26 cellular contexts compared by ENCODE assay signal in genomic region chr4:139209470-139210063, GRCh38. TPM values are rescaled to one million over a fixed set of nuclear protein-coding genes. Genes with fewer than 3 reads are reported as not detected.
DNase-seq lines count a peak whose midpoint lies in the region; ATAC-seq, FAIRE-seq and TF ChIP-seq lines count a peak whose summit lies in the region.
"Had no signal": no experiment of that assay in that cellular context is flagged by ENCODE, and none has a peak within 500 bp of the region (broad histone marks: within the 10 kb centered on the region; RNA-seq: fewer than 3 reads in every experiment).

No MANE protein-coding gene starts in this region.

- H3K4me2 ChIP-seq in GM12878 (ENCODE audit: control insufficient read depth, insufficient read depth) = no peak overlapping the region

- no peaks in the 10 kb centered on the region for H3K79me2 ChIP-seq in GM12878 (ENCODE audit: control insufficient read depth, insufficient read depth, low read length)

- no peaks in the 10 kb centered on the region for H3K36me3 ChIP-seq in GM12878 (ENCODE audit: control insufficient read depth in 2 of 2, insufficient read depth in 2 of 2, low read length in 1 of 2)
- H3K36me3 ChIP-seq: gastrocnemius medialis, lower lobe of right lung, sigmoid colon, SJCRH30, tibial nerve had no signal

- TF ChIP-seq POLR2A in GM12878 (IDR thresholded peaks at IDR 0.05; ENCODE audit: low read depth, low read length) = no peak

- H3K27ac ChIP-seq in GM12878 (ENCODE audit: control insufficient read depth, insufficient read depth) = no peak overlapping the region
- H3K27ac ChIP-seq: lower lobe of right lung, psoas muscle, SJCRH30 had no signal

- no peak overlapping the region for H3K4me3 ChIP-seq in GM12878
- H3K4me3 ChIP-seq: gastrocnemius medialis, lower lobe of right lung, psoas muscle, sigmoid colon, SJCRH30, tibial nerve had no signal

- no peaks in the 10 kb centered on the region for H3K27me3 ChIP-seq in GM12878 (replicated peaks in 1 of 2; ENCODE audit: control insufficient read depth in 2 of 2, insufficient read depth in 2 of 2, low read length in 1 of 2)
- H3K27me3 ChIP-seq: gastrocnemius medialis, sigmoid colon, SJCRH30, tibial nerve had no signal

- no peak for TF ChIP-seq EP300 in GM12878 (IDR thresholded peaks at IDR 0.05; ENCODE audit: borderline replicate concordance in 1 of 2, control insufficient read depth in 1 of 2, low read depth in 2 of 2, low read length in 2 of 2)

- peaks cover 6% of the 10 kb centered on the region for H3K4me1 ChIP-seq in GM12878 (ENCODE audit: control insufficient read depth, insufficient read depth, low read length)
- H3K4me1 ChIP-seq: lower lobe of right lung had no signal

- no peak for TF ChIP-seq CTCF in GM12878 (IDR thresholded peaks at IDR 0.05 in 2 of 3, conservative IDR thresholded peaks at IDR 0.05 in 1 of 3; ENCODE audit: control insufficient read depth in 2 of 3, extremely low read depth in 1 of 3, insufficient read depth in 1 of 3, low read depth in 3 of 3, low read length in 3 of 3)

- RAD21 ChIA-PET in GM12878 (lab: Charles Lee; ENCODE audit: unreplicated experiment) = interaction anchor here (0.7 kb wide), 1 partner anchor 222 kb away, joined by 6 read pairs; no protein-coding TSS in a partner anchor

- H3K9ac ChIP-seq in GM12878 (ENCODE audit: control insufficient read depth, insufficient read depth, low read length) = no peak overlapping the region

- H2AFZ ChIP-seq in GM12878 (ENCODE audit: control insufficient read depth, low read depth, low read length) = no peak overlapping the region

- peak; percentile 36 for FAIRE-seq in GM18507 (lab: Jason Lieb, UNC)
- no peak for FAIRE-seq in GM12878 (lab: Jason Lieb, UNC)
- FAIRE-seq: bronchial epithelial cell, colon, endothelial cell of umbilical vein had no signal

- POLR2A ChIA-PET in GM12878 (lab: Charles Lee) = interaction anchor here (0.5 kb wide), 1 partner anchor 19 kb away, joined by 4 read pairs; no protein-coding TSS in a partner anchor

- no peaks in the 10 kb centered on the region; the same call in 1 of the 3 replicates for H3K9me3 ChIP-seq in GM12878 (replicated peaks; ENCODE audit: control insufficient read depth, insufficient read depth, low read length)
- H3K9me3 ChIP-seq: gastrocnemius medialis, lower lobe of right lung, psoas muscle, sigmoid colon, SJCRH30, tibial nerve had no signal

- CTCF ChIA-PET in GM12878 (lab: Yijun Ruan, JAX) = interaction anchor here (0.8 to 1.4 kb wide), 4 partner anchors 9 to 102 kb away, joined by 3 to 6 read pairs (median 3); no protein-coding TSS in a partner anchor

- SMC1A ChIA-PET in GM12878 (lab: Charles Lee; ENCODE audit: uncharacterized antibody, unreplicated experiment) = interaction anchor here (1.0 to 2.8 kb wide), 5 partner anchors 10 to 179 kb away, joined by 3 to 13 read pairs (median 5); no protein-coding TSS in a partner anchor

- no peak for TF ChIP-seq RAD21 in GM12878 (IDR thresholded peaks at IDR 0.05; ENCODE audit: insufficient read depth, low read depth, low read length)

- no TSS peak for BruUV-seq in GM12878 (replicated peaks; lab: Mats Ljungman, UMichigan)

- in situ Hi-C loops in GM12878 (cut with MboI) = no loop called here

- H4K20me1 ChIP-seq in GM12878 (ENCODE audit: control insufficient read depth, insufficient read depth) = no peaks in the 10 kb centered on the region

- intact Hi-C loops in GM12878 (cut with micrococcal nuclease; ENCODE audit: unreplicated experiment) = no loop called here

- ATAC-seq in GM19463 (IDR thresholded peaks at IDR 0.05; ENCODE audit: unreplicated experiment) (peak; percentile 34), HG03354 (IDR thresholded peaks at IDR 0.05; ENCODE audit: poor library complexity, severe bottlenecking, unreplicated experiment) (peak; percentile 58), GM12878 (peak; percentile 53), HG02798 (IDR thresholded peaks at IDR 0.05; ENCODE audit: poor library complexity, unreplicated experiment) (no peak)
- ATAC-seq: activated naive CD4-positive, alpha-beta T cell treated with anti-CD3 and anti-CD28 coated beads, Interleukin-2, amount 50 U/mL, for 72 hours; gastrocnemius medialis; WTC11 had no signal

- 78% methylated on average over 3 of the region's 3 CpGs for WGBS in GM12878 (ENCODE audit: insufficient coverage, insufficient replicate concordance, low lambda C conversion rate, missing lambda C conversion rate)

- DNase-seq in GM18507 (ENCODE audit: extremely low spot score, insufficient read length, low read depth) (no peak), GM12878 (ENCODE audit: low read depth, low spot score) (no peak), DMS114 treated with DMSO at 0.1 percent for 48 hours (lab: John Stamatoyannopoulos, UW; ENCODE audit: unreplicated experiment) (no peak)
- DNase-seq in activated naive CD4-positive, alpha-beta T cell treated with Interleukin-2 at 50 U/mL for 16 hours = no peak
- DNase-seq: activated CD4-positive, alpha-beta T cell treated with anti-CD3 and anti-CD28 coated beads, Interleukin-2, amount 10 ng/mL, durations not matched to agents 7 days and 5 days; DMS53; gastrocnemius medialis; kidney glomerular epithelial cell; lower lobe of right lung; naive thymus-derived CD4-positive, alpha-beta T cell; NCI-H1694; nucleus accumbens; psoas muscle; sigmoid colon; SJCRH30; stimulated activated CD4-positive, alpha-beta T cell treated with anti-CD3 and anti-CD28 coated beads, Interleukin-4, amount 100 ng/mL, for 24 hours; T1000 had no signal

TF ChIP-seq in GM12878, 131 proteins besides CTCF, POLR2A, EP300 and RAD21 (continues in another document):
- TF ChIP-seq ETV6 (conservative IDR thresholded peaks at IDR 0.05 in 1 of 2, IDR thresholded peaks at IDR 0.05 in 1 of 2; ENCODE audit: borderline replicate concordance in 1 of 2, low read depth in 1 of 2) = no peak
- TF ChIP-seq NFXL1 (IDR thresholded peaks at IDR 0.05; ENCODE audit: borderline replicate concordance) = no peak
- TF ChIP-seq CBFB (IDR thresholded peaks at IDR 0.05; ENCODE audit: low read depth) = no peak
- TF ChIP-seq HDGF (IDR thresholded peaks at IDR 0.05) = no peak
- no peak for TF ChIP-seq BRCA1 (IDR thresholded peaks at IDR 0.05; ENCODE audit: low read depth, low read length)
- TF ChIP-seq ASH2L (IDR thresholded peaks at IDR 0.05; ENCODE audit: borderline replicate concordance, low read depth) = no peak
- TF ChIP-seq HCFC1 (IDR thresholded peaks at IDR 0.05; ENCODE audit: low read length) = no peak
- no peak for TF ChIP-seq TARDBP (IDR thresholded peaks at IDR 0.05; ENCODE audit: borderline replicate concordance)
- no peak for TF ChIP-seq PAX5 (IDR thresholded peaks at IDR 0.05; ENCODE audit: borderline replicate concordance, low read depth, low read length)
- TF ChIP-seq CHD4 (IDR thresholded peaks at IDR 0.05) = no peak
- TF ChIP-seq MYB (IDR thresholded peaks at IDR 0.05; ENCODE audit: borderline replicate concordance, low read depth, low read length) = no peak
- no peak for TF ChIP-seq BCLAF1 (IDR thresholded peaks at IDR 0.05)
- TF ChIP-seq NR2F1 (conservative IDR thresholded peaks at IDR 0.05) = no peak

RNA-seq across cellular contexts. Expression of gene ELF2, which starts 32.5 kb away (rescaled TPM):
- total RNA-seq in GM12878 (2013; cell fraction: nucleolus; rRNA removed) = 109 and 114 TPM in 2 replicates
- total RNA-seq in GM12878 (2014; rRNA removed) (26.1 and 27.6 TPM in 2 replicates), GM12878 (2014; rRNA removed; fragmentation: Illumina TruSeq; extraction: Trizol) (30.1 and 31.4 TPM in 2 replicates), GM12878 (2021) (24.9 and 25.0 TPM in 2 replicates)
- 16.3 TPM for polyA plus RNA-seq in GM12878 (2011; ENCODE audit: low read depth)
- polyA plus RNA-seq in GM12878 (2011; rRNA removed) (26.7 and 32.3 TPM in 2 replicates), GM12878 (2014; fragmentation: Illumina TruSeq; extraction: Trizol) (22.3 and 25.4 TPM in 2 replicates), GM12878 (2014; fragmentation: Nextera tagmentation; extraction: Ambion mirVana) (10 to 100 TPM; 10.5 to 15.6 TPM), GM12878 (2014; rRNA removed) (13.1 and 16.1 TPM in 2 replicates), GM12878 (2016; fragmentation: Nextera tagmentation; extraction: Ambion mirVana) (10 to 100 TPM; 16.9 to 18.7 TPM)
- 14.6 and 15.6 TPM in 2 replicates for polyA plus RNA-seq in GM12878 (2011; cell fraction: cytosol; rRNA removed)
- 19.3 and 22.2 TPM in 2 replicates for polyA plus RNA-seq in GM12878 (2011; cell fraction: nucleus; rRNA removed)
- 17.5 and 18.6 TPM in 2 replicates for polyA plus RNA-seq in GM12878 (2012)
- polyA minus RNA-seq in GM12878 (2011; rRNA and poly(A)+ RNA removed) = 40.2 and 48.5 TPM in 2 replicates
- 13.6 and 16.2 TPM in 2 replicates for polyA minus RNA-seq in GM12878 (2011; cell fraction: cytosol; rRNA and poly(A)+ RNA removed)
- polyA minus RNA-seq in GM12878 (2011; cell fraction: nucleus; rRNA and poly(A)+ RNA removed) = 26.4 and 40.0 TPM in 2 replicates
